Comparison of ENCODE assay signal across 8 cellular contexts in genomic region chr7:156639426-156640256, GRCh38. TPM values are rescaled to one million over a fixed set of nuclear protein-coding genes. Genes with fewer than 3 reads are reported as not detected.
DNase-seq lines count a peak whose midpoint lies in the region; FAIRE-seq and TF ChIP-seq lines count a peak whose summit lies in the region.

No MANE protein-coding gene starts in this region.

- H3K27ac Mint-ChIP-seq in activated naive CD4-positive, alpha-beta T cell treated with anti-CD3 and anti-CD28 coated beads, Interleukin-2, amount 10 ng/mL, durations not matched to agents 7 days and 5 days = peak overlapping the region; percentile 25

- no peaks in the 10 kb centered on the region; the same call in 1 of the 2 replicates for H3K9me3 ChIP-seq in BE2C
- no peaks in the 10 kb centered on the region for H3K9me3 ChIP-seq in HEK293 (ENCODE audit: control insufficient read depth, insufficient read depth, low read depth, low read length)
- H3K9me3 ChIP-seq in right atrium auricular region = no peaks in the 10 kb centered on the region

- H3K36me3 ChIP-seq in BE2C (no peaks in the 10 kb centered on the region), HEK293 (ENCODE audit: control insufficient read depth in 2 of 2, insufficient read depth in 1 of 2, low read length in 2 of 2) (no peaks in the 10 kb centered on the region), right atrium auricular region (no peaks in the 10 kb centered on the region)

- no peak for DNase-seq in BE2C
- no peak for DNase-seq in activated naive CD4-positive, alpha-beta T cell treated with anti-CD3 and anti-CD28 coated beads, Interleukin-2, amount 10 ng/mL, durations not matched to agents 7 days and 5 days
- DNase-seq in right atrium auricular region (ENCODE audit: low spot score) = no peak
- no peak for DNase-seq in NCI-H2171 treated with DMSO at 0.1 percent for 48 hours (lab: John Stamatoyannopoulos, UW)
- DNase-seq in GM12892 (ENCODE audit: insufficient read length) = no peak
- no peak for DNase-seq in NK-92 treated with Interleukin-12 subunit alpha and Interleukin-12 subunit beta, amount 100 ng/mL, for 24 hours (lab: John Stamatoyannopoulos, UW)

- peaks cover 20% of the 10 kb centered on the region for H3K4me1 Mint-ChIP-seq in activated naive CD4-positive, alpha-beta T cell treated with anti-CD3 and anti-CD28 coated beads, Interleukin-2, amount 10 ng/mL, durations not matched to agents 7 days and 5 days

- peaks cover 21% of the 10 kb centered on the region for H3K27me3 Mint-ChIP-seq in activated naive CD4-positive, alpha-beta T cell treated with anti-CD3 and anti-CD28 coated beads, Interleukin-2, amount 10 ng/mL, durations not matched to agents 7 days and 5 days

- peak overlapping the region; percentile 58 for H3K4me3 Mint-ChIP-seq in activated naive CD4-positive, alpha-beta T cell treated with anti-CD3 and anti-CD28 coated beads, Interleukin-2, amount 10 ng/mL, durations not matched to agents 7 days and 5 days

- H3K4me1 ChIP-seq in BE2C (no peaks in the 10 kb centered on the region; the same call in 1 of the 2 replicates), HEK293 (ENCODE audit: control insufficient read depth, insufficient read depth, low read length) (no peaks in the 10 kb centered on the region), right atrium auricular region (peaks cover 0 to 12% of the 10 kb centered on the region in 2 donors)

- POLR2A ChIA-PET in HEK293 (lab: Yijun Ruan, JAX) = no interaction called here

- peaks cover 7% of the 10 kb centered on the region for H3K9me3 Mint-ChIP-seq in activated naive CD4-positive, alpha-beta T cell treated with anti-CD3 and anti-CD28 coated beads, Interleukin-2, amount 10 ng/mL, durations not matched to agents 7 days and 5 days

- H3K4me3 ChIP-seq in BE2C (ENCODE audit: low read depth, low read length) (peak overlapping the region; percentile 87), HEK293 (ENCODE audit: low read depth, low read length) (peak overlapping the region; percentile 46), right atrium auricular region (peak overlapping the region; percentile 66), skin epidermis (peak overlapping the region; percentile 59 to 87 (median 67))

- H3K27ac ChIP-seq in HEK293 (ENCODE audit: extremely low read depth, low read depth, low read length) (peak overlapping the region; percentile 20; the same call in 1 of the 2 replicates), right atrium auricular region (peak overlapping the region; percentile 77 to 80), skin epidermis (peak overlapping the region in 20 of 21 experiments; percentile 52 to 93 (median 85))

- no peak for TF ChIP-seq POLR2A in GM12892 (IDR thresholded peaks at IDR 0.05; ENCODE audit: low read depth, low read length)

- peaks cover 4% of the 10 kb centered on the region for H3K36me3 Mint-ChIP-seq in activated naive CD4-positive, alpha-beta T cell treated with anti-CD3 and anti-CD28 coated beads, Interleukin-2, amount 10 ng/mL, durations not matched to agents 7 days and 5 days

- H3K27me3 ChIP-seq in BE2C = no peaks in the 10 kb centered on the region
- no peaks in the 10 kb centered on the region for H3K27me3 ChIP-seq in right atrium auricular region

- no peak for FAIRE-seq in GM12892 (lab: Jason Lieb, UNC)

- CTCF ChIA-PET in HEK293 (lab: Yijun Ruan, JAX) = no interaction called here
- CTCF ChIA-PET in activated naive CD4-positive, alpha-beta T cell treated with anti-CD3 and anti-CD28 coated beads, Interleukin-2, amount 10 ng/mL, durations not matched to agents 7 days and 5 days (lab: Charles Lee) = no interaction called here

- TF ChIP-seq CTCF in BE2C (IDR thresholded peaks at IDR 0.05; ENCODE audit: low read depth, low read length) = no peak
- no peak for TF ChIP-seq CTCF in HEK293 (tag by site-specific recombination; IDR thresholded peaks at IDR 0.05)
- TF ChIP-seq CTCF in right atrium auricular region (IDR thresholded peaks at IDR 0.05) = no peak

TF ChIP-seq in HEK293, 187 proteins besides CTCF, POLR2A, EP300 and RAD21 (continues in another document):
- TF ChIP-seq ZNF202 (tag by site-specific recombination; IDR thresholded peaks at IDR 0.05; ENCODE audit: borderline replicate concordance) (0 out of 2 replicates have a peak, but pooled peaks have one; percentile 27), ZSCAN5A (tag by site-specific recombination; IDR thresholded peaks at IDR 0.05) (no peak), PRDM2 (tag by site-specific recombination; IDR thresholded peaks at IDR 0.05; ENCODE audit: borderline replicate concordance) (0 out of 2 replicates have a peak, but pooled peaks have one; percentile 31), ZNF521 (tag by site-specific recombination; IDR thresholded peaks at IDR 0.05) (no peak), REST (tag by site-specific recombination; IDR thresholded peaks at IDR 0.05) (no peak), KLF7 (tag by site-specific recombination; IDR thresholded peaks at IDR 0.05; ENCODE audit: borderline replicate concordance) (0 out of 2 replicates have a peak, but pooled peaks have one; percentile 4)

RNA-seq across cellular contexts. Expression of gene RNF32, which starts 0.9 kb away (rescaled TPM):
- polyA plus RNA-seq in BE2C (2012; ENCODE audit: insufficient read depth, insufficient read length, low read depth) = 3.0 TPM
- under 1 TPM in 1 of 2 donors, not detected in 1; 0.79 TPM for total RNA-seq in right atrium auricular region
- polyA plus RNA-seq in GM12892 (2012; ENCODE audit: missing spikeins) = 5.4 TPM

Comparison
In these comparisons a context has a peak if more than half of its experiments do, and no peak if none do; other contexts are left out.
1. H3K27ac ChIP-seq: peak in every context shown above with its lines; median percentile 85 in skin epidermis; 78 in right atrium auricular region; 20 in HEK293.